Comparison of ENCODE assay signal across 8 cellular contexts in genomic region chr22:23521442-23522113, GRCh38. TPM values are rescaled to one million over a fixed set of nuclear protein-coding genes. Genes with fewer than 3 reads are reported as not detected.
A peak's percentile ranks its signal among the peaks of the same experiment; 100 is the strongest.
DNase-seq lines count a peak whose midpoint lies in the region; ATAC-seq and TF ChIP-seq lines count a peak whose summit lies in the region.

No MANE protein-coding gene starts in this region.

- H2BK5ac ChIP-seq in trophoblast cell (ENCODE audit: low read depth, low read length, poor library complexity) = peak overlapping the region; percentile 99

- no peaks in the 10 kb centered on the region for H3K9me3 Mint-ChIP-seq in activated naive CD8-positive, alpha-beta T cell treated with anti-CD3 and anti-CD28 coated beads, Interleukin-2, amount 50 U/mL, for 24 hours

- H3K4ac ChIP-seq in trophoblast cell (ENCODE audit: low read depth, low read length) = peak overlapping the region; percentile 84

- H3K79me2 ChIP-seq in trophoblast cell (ENCODE audit: control insufficient read depth, insufficient read depth, low read length, poor library complexity) = peaks cover 15% of the 10 kb centered on the region

- H3K27ac ChIP-seq in BLaER1 treated with 17β-estradiol and CSF1 and Interleukin-3, amounts not matched to agents 10 nM and 100 nM = peak overlapping the region; percentile 71 to 99 (median 91)
- H3K27ac ChIP-seq in cardiac muscle cell (peak overlapping the region; percentile 98), trophoblast cell (ENCODE audit: low read depth, low read length) (peak overlapping the region; percentile 100), tibial artery (peak overlapping the region; percentile 99 to 100)

- TF ChIP-seq CTCF in cardiac muscle cell (IDR thresholded peaks at IDR 0.05; ENCODE audit: low read depth, low read length) (no peak), tibial artery (IDR thresholded peaks at IDR 0.05) (peak in 1 of 2 experiments; percentile 29)

- peak overlapping the region; percentile 99 for H2BK120ac ChIP-seq in trophoblast cell (ENCODE audit: insufficient read depth, low read length, poor library complexity)

- H3K27me3 ChIP-seq in BLaER1 treated with 17β-estradiol and CSF1 and Interleukin-3, amounts not matched to agents 10 nM and 100 nM = peaks cover 11 to 18% (median 14%) of the 10 kb centered on the region in 11 experiments; a peak in 21 of 22 replicates
- H3K27me3 ChIP-seq in cardiac muscle cell (no peaks in the 10 kb centered on the region), trophoblast cell (ENCODE audit: insufficient read depth, low read length) (no peaks in the 10 kb centered on the region), tibial artery (no peaks in the 10 kb centered on the region)

- DNase-seq in NCI-H1105 treated with DMSO at 0.1 percent for 48 hours (lab: John Stamatoyannopoulos, UW) = peak; percentile 94
- peak; percentile 32 to 65 for DNase-seq in SW 1271 (lab: John Stamatoyannopoulos, UW)
- DNase-seq in activated naive CD8-positive, alpha-beta T cell treated with anti-CD3 and anti-CD28 coated beads, Interleukin-2, amount 50 U/mL, for 24 hours = peak; percentile 83
- DNase-seq in cardiac muscle cell (ENCODE audit: low read depth in 1 of 2, low spot score in 1 of 2) = peak; percentile 97 to 99
- DNase-seq in trophoblast cell = peak; percentile 94 to 99
- peak; percentile 90 to 94 for DNase-seq in tibial artery

- H2AK5ac ChIP-seq in trophoblast cell (ENCODE audit: low read length) = peak overlapping the region; percentile 99

- H3K9me3 ChIP-seq in BLaER1 treated with 17β-estradiol and CSF1 and Interleukin-3, amounts not matched to agents 10 nM and 100 nM (replicated peaks in 1 of 11) = no peaks in the 10 kb centered on the region
- no peaks in the 10 kb centered on the region for H3K9me3 ChIP-seq in cardiac muscle cell (ENCODE audit: low read depth)
- H3K9me3 ChIP-seq in trophoblast cell (ENCODE audit: insufficient read depth, low read depth, low read length) = peaks cover 1% of the 10 kb centered on the region
- H3K9me3 ChIP-seq in tibial artery = no peaks in the 10 kb centered on the region

- H4K91ac ChIP-seq in trophoblast cell (ENCODE audit: low read depth, low read length) = peak overlapping the region; percentile 100

- intact Hi-C loops in tibial artery (cut with DNase I; ENCODE audit: low total_unique reads) = loop anchor here (10.0 kb wide), 2 partner anchors 217 to 233 kb away; partner anchors contain the start of genes VPREB3 and ZNF70

- peaks cover 27 to 53% (median 47%) of the 10 kb centered on the region in 10 experiments for H3K4me1 ChIP-seq in BLaER1 treated with 17β-estradiol and CSF1 and Interleukin-3, amounts not matched to agents 10 nM and 100 nM
- peaks cover 37% of the 10 kb centered on the region for H3K4me1 ChIP-seq in cardiac muscle cell (ENCODE audit: low read depth)
- H3K4me1 ChIP-seq in trophoblast cell (ENCODE audit: control insufficient read depth in 1 of 2, insufficient read depth in 2 of 2, low read length in 2 of 2) = peaks cover 43 to 48% of the 10 kb centered on the region in 2 experiments
- peaks cover 0 to 35% (median 26%) of the 10 kb centered on the region in 4 donors for H3K4me1 ChIP-seq in tibial artery

- ATAC-seq in GM21619 (IDR thresholded peaks at IDR 0.05; ENCODE audit: unreplicated experiment) = peak; percentile 71
- peak; percentile 82 for ATAC-seq in activated naive CD8-positive, alpha-beta T cell treated with anti-CD3 and anti-CD28 coated beads, Interleukin-2, amount 50 U/mL, for 24 hours

- H4K12ac ChIP-seq in trophoblast cell (ENCODE audit: low read depth, low read length) = peak overlapping the region; percentile 81

- peak overlapping the region; percentile 32 for H3K4me3 Mint-ChIP-seq in activated naive CD8-positive, alpha-beta T cell treated with anti-CD3 and anti-CD28 coated beads, Interleukin-2, amount 50 U/mL, for 24 hours

- no peak overlapping the region for H3K27ac Mint-ChIP-seq in activated naive CD8-positive, alpha-beta T cell treated with anti-CD3 and anti-CD28 coated beads, Interleukin-2, amount 50 U/mL, for 24 hours

- H3K4me3 ChIP-seq in BLaER1 treated with 17β-estradiol and CSF1 and Interleukin-3, amounts not matched to agents 10 nM and 100 nM = peak overlapping the region; percentile 48 to 68 (median 60)
- H3K4me3 ChIP-seq in cardiac muscle cell (no peak overlapping the region), trophoblast cell (ENCODE audit: low read depth, low read length) (no peak overlapping the region), tibial artery (peak overlapping the region; percentile 51 to 55)

- H3K4me2 ChIP-seq in BLaER1 treated with 17β-estradiol and CSF1 and Interleukin-3, amounts not matched to agents 10 nM and 100 nM = peak overlapping the region; percentile 84 to 99 (median 96)
- peak overlapping the region; percentile 54 for H3K4me2 ChIP-seq in trophoblast cell (ENCODE audit: low read length)

- H3K18ac ChIP-seq in trophoblast cell (ENCODE audit: low read length) = peak overlapping the region; percentile 99

- H2BK12ac ChIP-seq in trophoblast cell (ENCODE audit: low read length) = peak overlapping the region; percentile 97

- peak overlapping the region; percentile 78 to 95 (median 87) for H3K9ac ChIP-seq in BLaER1 treated with 17β-estradiol and CSF1 and Interleukin-3, amounts not matched to agents 10 nM and 100 nM
- H3K9ac ChIP-seq in trophoblast cell (ENCODE audit: low read length) = peak overlapping the region; percentile 12

- no peak overlapping the region for H3K23ac ChIP-seq in trophoblast cell (ENCODE audit: low read length)

- H4K8ac ChIP-seq in trophoblast cell (ENCODE audit: low read depth, low read length) = peak overlapping the region; percentile 97

- peaks cover 5% of the 10 kb centered on the region for H3K4me1 Mint-ChIP-seq in activated naive CD8-positive, alpha-beta T cell treated with anti-CD3 and anti-CD28 coated beads, Interleukin-2, amount 50 U/mL, for 24 hours

- H2AFZ ChIP-seq in trophoblast cell (ENCODE audit: insufficient read depth, low read length, poor library complexity) = peak overlapping the region; percentile 82

- no peaks in the 10 kb centered on the region for H3K36me3 Mint-ChIP-seq in activated naive CD8-positive, alpha-beta T cell treated with anti-CD3 and anti-CD28 coated beads, Interleukin-2, amount 50 U/mL, for 24 hours (ENCODE audit: low read depth)

- WGBS in trophoblast cell (ENCODE audit: extremely low coverage, insufficient coverage, insufficient read length) = no CpG with 5 or more reads among the region's 65 CpGs

- no peaks in the 10 kb centered on the region for H4K20me1 ChIP-seq in BLaER1 treated with 17β-estradiol and CSF1 and Interleukin-3, amounts not matched to agents 10 nM and 100 nM

- peaks cover 28% of the 10 kb centered on the region for H3K27me3 Mint-ChIP-seq in activated naive CD8-positive, alpha-beta T cell treated with anti-CD3 and anti-CD28 coated beads, Interleukin-2, amount 50 U/mL, for 24 hours

- no peaks in the 10 kb centered on the region for H3K36me3 ChIP-seq in BLaER1 treated with 17β-estradiol and CSF1 and Interleukin-3, amounts not matched to agents 10 nM and 100 nM
- H3K36me3 ChIP-seq in cardiac muscle cell (no peaks in the 10 kb centered on the region), trophoblast cell (ENCODE audit: control insufficient read depth in 1 of 2, insufficient read depth in 2 of 2, low read length in 2 of 2) (no peaks in the 10 kb centered on the region), tibial artery (no peaks in the 10 kb centered on the region)

- H3K79me1 ChIP-seq in trophoblast cell (ENCODE audit: low read length) = peaks cover 54% of the 10 kb centered on the region

- H3K14ac ChIP-seq in trophoblast cell (ENCODE audit: low read length) = peak overlapping the region; percentile 96

RNA-seq across cellular contexts. Expression of gene IGLL1, which starts 58.5 kb away (rescaled TPM):
- not detected in 2 replicates for total RNA-seq in cardiac muscle cell
- not detected in 2 replicates for polyA plus RNA-seq in cardiac muscle cell
- not detected in 2 replicates for polyA plus RNA-seq in trophoblast cell (2013)

Comparison
In these comparisons a context has a peak if more than half of its experiments do, and no peak if none do; other contexts are left out.
1. H3K4me3 ChIP-seq: peak in BLaER1 treated with 17β-estradiol and CSF1 and Interleukin-3, amounts not matched to agents 10 nM and 100 nM (10 of 10) and tibial artery (2 of 2); none in cardiac muscle cell (single experiment) and trophoblast cell (single experiment).
2. Peak in every context shown above with its lines, with median percentiles within 50 percentile points of each other: H3K27ac ChIP-seq and DNase-seq.